ENCODE assay signal across 11 cellular contexts in genomic region chr21:44657635-44658183, GRCh38. TPM values are rescaled to one million over a fixed set of nuclear protein-coding genes. Genes with fewer than 3 reads are reported as not detected.
DNase-seq lines count a peak whose midpoint lies in the region; ATAC-seq and TF ChIP-seq lines count a peak whose summit lies in the region.
"Had no signal": no experiment of that assay in that cellular context is flagged by ENCODE, and none has a peak within 500 bp of the region (broad histone marks: within the 10 kb centered on the region; RNA-seq: fewer than 3 reads in every experiment).

KRTAP12-3 (plus strand) TSS chr21:44657932; CDS start chr21:44657980, 48 bp downstream.

- H3K4me1 ChIP-seq in CD8-positive, alpha-beta T cell (ENCODE audit: insufficient read depth, low read length) = peaks cover 65% of the 10 kb centered on the region
- H3K4me1 ChIP-seq in Peyer's patch (no peaks in the 10 kb centered on the region), mesenchymal stem cell (ENCODE audit: control insufficient read depth, insufficient read depth, low read depth, low read length) (peaks cover 2% of the 10 kb centered on the region), BE2C (no peaks in the 10 kb centered on the region)

- no peak within 1 kb of the TSS for H2BK15ac ChIP-seq in mesenchymal stem cell (ENCODE audit: low read depth, poor library complexity, severe bottlenecking)

- no peak within 1 kb of the TSS for H2BK12ac ChIP-seq in mesenchymal stem cell (ENCODE audit: low read length in 2 of 2)

- H3K4me3 ChIP-seq in CD8-positive, alpha-beta T cell (ENCODE audit: low read depth, low read length) = peak within 1 kb of the TSS; percentile 9
- H3K4me3 ChIP-seq in Peyer's patch (no peak within 1 kb of the TSS), mesenchymal stem cell (ENCODE audit: insufficient read depth in 1 of 2, low read depth in 1 of 2, low read length in 2 of 2) (no peak within 1 kb of the TSS), BE2C (ENCODE audit: low read depth, low read length) (no peak within 1 kb of the TSS)

- H2BK120ac ChIP-seq in mesenchymal stem cell (ENCODE audit: low read depth, low read length) = no peak within 1 kb of the TSS

- WGBS in mesenchymal stem cell = 66% methylated on average over 20 of the region's 20 CpGs

- no peak within 1 kb of the TSS for H3K23ac ChIP-seq in mesenchymal stem cell (ENCODE audit: low read length in 2 of 2)

- H3K27ac ChIP-seq in CD8-positive, alpha-beta T cell (ENCODE audit: low read depth, low read length) = peak within 1 kb of the TSS; percentile 63
- peak within 1 kb of the TSS; percentile 33 to 82 (median 63) for H3K27ac ChIP-seq in Peyer's patch
- H3K27ac ChIP-seq in mesenchymal stem cell (ENCODE audit: low read length, poor library complexity, severe bottlenecking) = no peak within 1 kb of the TSS

- peaks cover 22% of the 10 kb centered on the region for H3K36me3 Mint-ChIP-seq in CD8-positive, alpha-beta T cell
- H3K36me3 Mint-ChIP-seq: brain, CD14-positive monocyte had no signal

- no peak for TF ChIP-seq POLR2A in Peyer's patch (IDR thresholded peaks at IDR 0.05)

- no peaks in the 10 kb centered on the region for H3K36me3 ChIP-seq in CD8-positive, alpha-beta T cell (ENCODE audit: insufficient read depth, low read length)
- no peaks in the 10 kb centered on the region for H3K36me3 ChIP-seq in Peyer's patch
- H3K36me3 ChIP-seq in mesenchymal stem cell (ENCODE audit: control insufficient read depth in 1 of 2, insufficient read depth in 2 of 2, low read depth in 1 of 2, low read length in 2 of 2) = no peaks in the 10 kb centered on the region
- H3K36me3 ChIP-seq in BE2C = no peaks in the 10 kb centered on the region

- peaks cover 68% of the 10 kb centered on the region for H3K4me1 Mint-ChIP-seq in CD8-positive, alpha-beta T cell (ENCODE audit: low read depth)
- H3K4me1 Mint-ChIP-seq: brain, CD14-positive monocyte had no signal

- H3K27me3 ChIP-seq in CD8-positive, alpha-beta T cell (ENCODE audit: insufficient read depth, low read length) = no peaks in the 10 kb centered on the region
- H3K27me3 ChIP-seq in Peyer's patch (no peaks in the 10 kb centered on the region), mesenchymal stem cell (ENCODE audit: control insufficient read depth in 1 of 2, insufficient read depth in 1 of 2, low read length in 2 of 2) (no peaks in the 10 kb centered on the region), BE2C (peaks cover 11% of the 10 kb centered on the region; the same call in 1 of the 2 replicates)

- no peak within 1 kb of the TSS for H3K18ac ChIP-seq in mesenchymal stem cell (ENCODE audit: low read depth in 1 of 2, low read length in 2 of 2)

- H3K4ac ChIP-seq in mesenchymal stem cell (ENCODE audit: low read depth in 1 of 2, low read length in 2 of 2) = no peak within 1 kb of the TSS

- intact Hi-C loops in CD8-positive, alpha-beta T cell (cut with DNase I, micrococcal nuclease) = loop anchor here (1.0 to 10.0 kb wide), 5 partner anchors 38 to 430 kb away; partner anchors contain the start of gene KRTAP10-1 (in 2 of the 2)

- H3K9me3 ChIP-seq in CD8-positive, alpha-beta T cell (ENCODE audit: low read length) = peaks cover 9% of the 10 kb centered on the region
- H3K9me3 ChIP-seq in Peyer's patch (no peaks in the 10 kb centered on the region), mesenchymal stem cell (ENCODE audit: control insufficient read depth, low read length) (peaks cover 14% of the 10 kb centered on the region), BE2C (no peaks in the 10 kb centered on the region)

- no peak within 1 kb of the TSS for H3K9ac ChIP-seq in mesenchymal stem cell (ENCODE audit: low read length)

- no peak within 1 kb of the TSS for H2BK5ac ChIP-seq in mesenchymal stem cell (ENCODE audit: low read depth, low read length, poor library complexity, severe bottlenecking)

- peaks cover 21% of the 10 kb centered on the region for H3K9me3 Mint-ChIP-seq in CD8-positive, alpha-beta T cell

- no peak within 1 kb of the TSS for H2AK5ac ChIP-seq in mesenchymal stem cell (ENCODE audit: low read length, severe bottlenecking)

- peak within 1 kb of the TSS; percentile 96 for H3K27ac Mint-ChIP-seq in CD8-positive, alpha-beta T cell
- H3K27ac Mint-ChIP-seq: brain had no signal

- no peak for TF ChIP-seq CTCF in CD8-positive, alpha-beta T cell (IDR thresholded peaks at IDR 0.05)
- no peak for TF ChIP-seq CTCF in Peyer's patch (IDR thresholded peaks at IDR 0.05)
- TF ChIP-seq CTCF in BE2C (IDR thresholded peaks at IDR 0.05; ENCODE audit: low read depth, low read length) = no peak

- in situ Hi-C loops in ACHN (cut with HindIII; ENCODE audit: low pct_ligation_motif_present, low pct_unique_long_range_greater_than_20kb, low sequenced_read_pairs) = no loop called here

- H3K79me1 ChIP-seq in mesenchymal stem cell (replicated peaks; ENCODE audit: low read length, poor library complexity, severe bottlenecking) = no peaks in the 10 kb centered on the region

- no peak within 1 kb of the TSS for H4K8ac ChIP-seq in mesenchymal stem cell (ENCODE audit: low read length)

- DNase-seq in CD8-positive, alpha-beta T cell = peak; percentile 45 to 88 (median 68)
- DNase-seq in Peyer's patch = peak in 2 of 3 donors; percentile 26 to 61
- peak; percentile 59 for DNase-seq in activated effector memory CD4-positive, alpha-beta T cell treated with Interleukin-2 at 50 U/mL for 16 hours
- DNase-seq in mesenchymal stem cell = peak; percentile 32
- DNase-seq in ACHN = no peak
- no peak for DNase-seq in BE2C
- DNase-seq: NCI-H1930 had no signal

- no peak within 1 kb of the TSS for H3K4me2 ChIP-seq in mesenchymal stem cell (ENCODE audit: low read length, poor library complexity, severe bottlenecking)

- no peak within 1 kb of the TSS for H3K14ac ChIP-seq in mesenchymal stem cell (ENCODE audit: low read length in 2 of 2)

- CTCF ChIA-PET in CD8-positive, alpha-beta T cell (lab: Charles Lee) = interaction anchor here (0.7 to 1.4 kb wide), 10 partner anchors 9 to 147 kb away, joined by 3 to 5 read pairs (median 3); no protein-coding TSS in a partner anchor

- POLR2A ChIA-PET in CD8-positive, alpha-beta T cell (lab: Charles Lee) = interaction anchor here (0.7 to 2.3 kb wide), 17 partner anchors 9 to 216 kb away, joined by 3 to 40 read pairs (median 4); partner anchors contain the start of genes KRTAP10-11, KRTAP10-8, KRTAP10-9 and KRTAP12-2

- peak within 1 kb of the TSS; percentile 66 for H3K4me3 Mint-ChIP-seq in CD8-positive, alpha-beta T cell
- H3K4me3 Mint-ChIP-seq: brain, CD14-positive monocyte had no signal

- peak within 1 kb of the TSS; percentile 1 for H4K91ac ChIP-seq in mesenchymal stem cell (ENCODE audit: low read length)

- peak; percentile 64 for ATAC-seq in CD8-positive, alpha-beta T cell
- no peak for ATAC-seq in HG02840 (IDR thresholded peaks at IDR 0.05; ENCODE audit: low FRiP score, unreplicated experiment)
- no peak for ATAC-seq in GM19035 (IDR thresholded peaks at IDR 0.05; ENCODE audit: unreplicated experiment)

- no peak within 1 kb of the TSS for H2AFZ ChIP-seq in mesenchymal stem cell (ENCODE audit: low read depth, low read length)

- H3K27me3 Mint-ChIP-seq in CD8-positive, alpha-beta T cell (ENCODE audit: low read depth) = no peaks in the 10 kb centered on the region

RNA-seq across cellular contexts. Expression of gene KRTAP12-3, which starts in this region (rescaled TPM):
- total RNA-seq in CD8-positive, alpha-beta T cell = 1 to 10 TPM in 1 of 2 experiments, not detected in 1; 1.3 TPM
- not detected for total RNA-seq in Peyer's patch
- polyA plus RNA-seq in mesenchymal stem cell (2013, experiment 1 of 2) = not detected
- polyA plus RNA-seq in mesenchymal stem cell (2013, experiment 2 of 2) = not detected
- polyA plus RNA-seq in BE2C (2012; ENCODE audit: insufficient read depth, insufficient read length, low read depth) = not detected
- polyA plus RNA-seq: CD14-positive monocyte had no signal

Comparison
In these comparisons a context has a peak if more than half of its experiments do, and no peak if none do; other contexts are left out.
1. Peak in DNase-seq and H3K27ac ChIP-seq in Peyer's patch; RNA of the gene not detected or under 1 TPM.
2. DNase-seq: peak in CD8-positive, alpha-beta T cell (7 of 7), activated effector memory CD4-positive, alpha-beta T cell treated with Interleukin-2 at 50 U/mL for 16 hours (single experiment) and mesenchymal stem cell (single experiment); none in ACHN (single experiment) and BE2C (single experiment).